In genomic region chr19:45443462-45444317, GRCh38 we compare ENCODE assay signal across 8 cellular contexts. TPM values are rescaled to one million over a fixed set of nuclear protein-coding genes. Genes with fewer than 3 reads are reported as not detected.
DNase-seq lines count a peak whose midpoint lies in the region; ATAC-seq and TF ChIP-seq lines count a peak whose summit lies in the region.

No MANE protein-coding gene starts in this region.

- peaks cover 43% of the 10 kb centered on the region for H3K4me1 Mint-ChIP-seq in T-helper 2 cell treated with Interferon-gamma antibody and Interleukin-4, amounts not matched to agents 5 μg/mL and 100 μg/mL, for 36 hours (ENCODE audit: low read depth)

- no peaks in the 10 kb centered on the region for H3K9me3 Mint-ChIP-seq in T-helper 2 cell treated with Interferon-gamma antibody and Interleukin-4, amounts not matched to agents 5 μg/mL and 100 μg/mL, for 36 hours

- peak overlapping the region; percentile 88 for H3K27ac ChIP-seq in caudate nucleus (ENCODE audit: low read depth, low read length)
- H3K27ac ChIP-seq in sigmoid colon = peak overlapping the region; percentile 91 to 95 (median 94)

- H3K36me3 Mint-ChIP-seq in T-helper 2 cell treated with Interferon-gamma antibody and Interleukin-4, amounts not matched to agents 5 μg/mL and 100 μg/mL, for 36 hours (ENCODE audit: low read depth) = no peaks in the 10 kb centered on the region

- DNase-seq in GM04503 (ENCODE audit: low read depth) = peak; percentile 68
- DNase-seq in LNCaP clone FGC (ENCODE audit: low read depth) = no peak
- peak; percentile 66 for DNase-seq in T-helper 2 cell treated with Interferon-gamma antibody and Interleukin-4, amounts not matched to agents 5 μg/mL and 100 μg/mL, for 36 hours (ENCODE audit: low spot score)
- DNase-seq in caudate nucleus (lab: John Stamatoyannopoulos, UW) = peak in 58 of 61 donors; percentile 7 to 95 (median 62)
- peak; percentile 99 for DNase-seq in sigmoid colon
- no peak for DNase-seq in cortex of kidney (lab: John Stamatoyannopoulos, UW)

- H3K27ac Mint-ChIP-seq in T-helper 2 cell treated with Interferon-gamma antibody and Interleukin-4, amounts not matched to agents 5 μg/mL and 100 μg/mL, for 36 hours = peak overlapping the region; percentile 90

- H3K27me3 ChIP-seq in sigmoid colon = no peaks in the 10 kb centered on the region

- intact Hi-C loops in sigmoid colon (cut with DNase I) = no loop called here

- peaks cover 0 to 38% (median 34%) of the 10 kb centered on the region in 4 donors for H3K4me1 ChIP-seq in sigmoid colon

- peak overlapping the region; percentile 86 for H3K4me3 Mint-ChIP-seq in T-helper 2 cell treated with Interferon-gamma antibody and Interleukin-4, amounts not matched to agents 5 μg/mL and 100 μg/mL, for 36 hours

- TF ChIP-seq EP300 in sigmoid colon (IDR thresholded peaks at IDR 0.05) = peak in 2 of 4 donors; percentile 35 to 70

- peak; percentile 33 to 71 for TF ChIP-seq POLR2A in sigmoid colon (IDR thresholded peaks at IDR 0.05)

- H3K36me3 ChIP-seq in sigmoid colon = no peaks in the 10 kb centered on the region

- peaks cover 2% of the 10 kb centered on the region for H3K27me3 Mint-ChIP-seq in T-helper 2 cell treated with Interferon-gamma antibody and Interleukin-4, amounts not matched to agents 5 μg/mL and 100 μg/mL, for 36 hours (ENCODE audit: low read depth)

- H3K4me3 ChIP-seq in LNCaP clone FGC (ENCODE audit: low read depth, low read length) (peak overlapping the region; percentile 56), iPS-18c (ENCODE audit: insufficient read depth, low read depth, low read length) (peak overlapping the region; percentile 56), sigmoid colon (peak overlapping the region; percentile 27 to 54 (median 46))

- H3K9me3 ChIP-seq in iPS-18c (ENCODE audit: control insufficient read depth, insufficient read depth, low read length) (peaks cover 5% of the 10 kb centered on the region), sigmoid colon (no peaks in the 10 kb centered on the region)

- no peak for ATAC-seq in HG03432 (IDR thresholded peaks at IDR 0.05; ENCODE audit: unreplicated experiment)

- TF ChIP-seq CTCF in LNCaP clone FGC (IDR thresholded peaks at IDR 0.05; ENCODE audit: control insufficient read depth, extremely low read depth, insufficient read depth) (no peak), sigmoid colon (IDR thresholded peaks at IDR 0.05) (no peak)

- 0 to 1% methylated on average over 49 of the region's 49 CpGs for WGBS in sigmoid colon, 2 donors

RNA-seq across cellular contexts. Expression of gene ERCC1, which starts 20.0 kb away (rescaled TPM):
- total RNA-seq in sigmoid colon = 10 to 100 TPM; 41.8 to 67.0 (median 64.4) TPM
- polyA plus RNA-seq in sigmoid colon = 10 to 100 TPM; 27.3 to 31.8 (median 30.1) TPM

RNA-seq across cellular contexts. Expression of gene FOSB, which starts 24.1 kb away (rescaled TPM):
- 10 to 100 TPM in 3 of 4 donors, 1 to 10 TPM in 1; 1.1 to 28.1 (median 23.1) TPM for total RNA-seq in sigmoid colon
- 10 to 100 TPM in 1 of 3 donors, 1 to 10 TPM in 2; 3.7 to 11.0 (median 5.4) TPM for polyA plus RNA-seq in sigmoid colon

RNA-seq across cellular contexts. Expression of gene POLR1G, which starts 37.2 kb away (rescaled TPM):
- 1 to 10 TPM; 1.6 to 4.2 (median 3.8) TPM for total RNA-seq in sigmoid colon
- 1 to 10 TPM; 1.2 to 5.6 (median 2.3) TPM for polyA plus RNA-seq in sigmoid colon

RNA-seq across cellular contexts. Expression of gene PPP1R13L, which starts 38.8 kb away (rescaled TPM):
- total RNA-seq in sigmoid colon = 1 to 10 TPM; 5.8 to 9.4 (median 7.7) TPM
- polyA plus RNA-seq in sigmoid colon = 10 to 100 TPM; 15.6 to 34.0 (median 18.0) TPM

RNA-seq across cellular contexts. Expression of gene RTN2, which starts 53.2 kb away (rescaled TPM):
- 10 to 100 TPM; 15.0 to 23.5 (median 19.2) TPM for total RNA-seq in sigmoid colon
- polyA plus RNA-seq in sigmoid colon = 10 to 100 TPM in 2 of 3 donors, 1 to 10 TPM in 1; 9.5 to 15.0 (median 12.0) TPM

Comparison
In these comparisons a context has a peak if more than half of its experiments do, and no peak if none do; other contexts are left out.
1. DNase-seq: peak in GM04503 (single experiment), T-helper 2 cell treated with Interferon-gamma antibody and Interleukin-4, amounts not matched to agents 5 μg/mL and 100 μg/mL, for 36 hours (single experiment), caudate nucleus (58 of 61) and sigmoid colon (single experiment); none in LNCaP clone FGC (single experiment) and cortex of kidney (single experiment).
2. Peak in every context shown above with its lines, with median percentiles within 50 percentile points of each other: H3K4me3 ChIP-seq.